8 cellular contexts compared by ENCODE assay signal in the genomic region with DNA sequence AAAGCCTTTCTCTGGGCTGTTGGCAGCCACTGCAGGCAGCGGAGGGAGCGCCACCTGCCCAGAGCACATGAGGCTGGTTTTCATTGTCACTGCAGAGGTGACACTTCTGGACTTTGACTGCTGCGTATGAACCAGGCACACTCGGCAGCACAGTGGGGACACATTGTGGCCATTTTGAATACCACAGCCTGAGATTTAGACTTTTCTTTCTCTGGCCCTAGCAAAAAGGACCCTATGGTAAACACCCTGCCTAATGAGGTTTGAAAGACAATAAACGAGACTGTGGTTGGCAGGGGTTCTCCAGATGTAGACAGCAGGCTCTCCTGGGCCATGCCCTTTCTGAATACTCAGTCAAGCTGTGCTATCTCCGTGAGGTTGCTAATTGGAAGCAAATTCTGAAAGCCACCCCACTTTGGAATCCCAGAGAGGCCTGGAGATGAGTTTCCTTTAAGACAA. TPM values are rescaled to one million over a fixed set of nuclear protein-coding genes. Genes with fewer than 3 reads are reported as not detected.
A peak's percentile ranks its signal among the peaks of the same experiment; 100 is the strongest.
DNase-seq lines count a peak whose midpoint lies in the region; ATAC-seq and TF ChIP-seq lines count a peak whose summit lies in the region.

No MANE protein-coding gene starts in this region.

- peak; percentile 77 for TF ChIP-seq CTCF in Panc1 (IDR thresholded peaks at IDR 0.05)

- no peaks in the 10 kb centered on the region for H3K27me3 ChIP-seq in Panc1 (ENCODE audit: control insufficient read depth, insufficient read depth, low read length)

- ATAC-seq in GM19438 (IDR thresholded peaks at IDR 0.05; ENCODE audit: low read depth, unreplicated experiment) (peak; percentile 74), Panc1 (peak; percentile 90), left lobe of liver (peak; percentile 98), GM21717 (IDR thresholded peaks at IDR 0.05; ENCODE audit: unreplicated experiment) (no peak)

- H3K36me3 ChIP-seq in Panc1 (ENCODE audit: control insufficient read depth, insufficient read depth, low read length) = no peaks in the 10 kb centered on the region

- H3K27ac ChIP-seq in Panc1 (ENCODE audit: low read length) (no peak overlapping the region), caudate nucleus (ENCODE audit: low read depth, low read length) (no peak overlapping the region), substantia nigra (ENCODE audit: low read depth, low read length, poor library complexity, severe bottlenecking) (no peak overlapping the region)

- CTCF ChIA-PET in Panc1 (lab: Charles Lee) = no interaction called here

- POLR2A ChIA-PET in Panc1 (lab: Charles Lee) = no interaction called here

- in situ Hi-C loops in Panc1 (cut with HindIII; ENCODE audit: low pct_unique_long_range_greater_than_20kb, low sequenced_read_pairs) = no loop called here

- BruUV-seq in Panc1 (replicated peaks; lab: Mats Ljungman, UMichigan) = no TSS peak

- H3K4me3 ChIP-seq in Panc1 (ENCODE audit: low read depth in 2 of 2, low read length in 2 of 2) = no peak overlapping the region

- DNase-seq in DMS 273 (lab: John Stamatoyannopoulos, UW; ENCODE audit: unreplicated experiment) (peak; percentile 76), Kasumi-1 (lab: John Stamatoyannopoulos, UW) (peak; percentile 82 to 84), Panc1 (ENCODE audit: low read depth, low spot score) (no peak), caudate nucleus (lab: John Stamatoyannopoulos, UW) (peak in 39 of 61 donors; percentile 4 to 69 (median 24)), left lobe of liver (ENCODE audit: low spot score) (peak; percentile 74), substantia nigra (lab: John Stamatoyannopoulos, UW) (peak in 31 of 49 donors; percentile 10 to 56 (median 31))

- H3K4me1 ChIP-seq in Panc1 (ENCODE audit: control insufficient read depth, insufficient read depth, low read length) = no peaks in the 10 kb centered on the region

- intact Hi-C loops in Panc1 (cut with micrococcal nuclease; ENCODE audit: unreplicated experiment) = no loop called here

- H3K9me3 ChIP-seq in Panc1 (ENCODE audit: control insufficient read depth, insufficient read depth, low read depth, low read length) = no peaks in the 10 kb centered on the region

RNA-seq across cellular contexts. Expression of a gene that starts 12.0 kb away (rescaled TPM):
- total RNA-seq in Panc1 (2021; ENCODE audit: unreplicated experiment) = not detected
- polyA plus RNA-seq in Panc1 (2012; ENCODE audit: insufficient read length) = not detected
- not detected for total RNA-seq in left lobe of liver

RNA-seq across cellular contexts. Expression of a gene that starts 23.5 kb away (rescaled TPM):
- total RNA-seq in Panc1 (2021; ENCODE audit: unreplicated experiment) (17.1 TPM), left lobe of liver (2.3 TPM)
- polyA plus RNA-seq in Panc1 (2012; ENCODE audit: insufficient read length) = 9.0 TPM
